Comparison of ENCODE assay signal across 8 cellular contexts in genomic region chr12:4855121-4855924, GRCh38. TPM values are rescaled to one million over a fixed set of nuclear protein-coding genes. Genes with fewer than 3 reads are reported as not detected.
A peak's percentile ranks its signal among the peaks of the same experiment; 100 is the strongest.
DNase-seq lines count a peak whose midpoint lies in the region; ATAC-seq lines count a peak whose summit lies in the region.

No MANE protein-coding gene starts in this region.

- H3K4me1 ChIP-seq in CD8-positive, alpha-beta memory T cell (ENCODE audit: insufficient read depth, low read length): peaks cover 8% of the 10 kb centered on the region

- H3K4me3 ChIP-seq in CD8-positive, alpha-beta memory T cell (ENCODE audit: low read length): no peak overlapping the region

- H3K4me3 Mint-ChIP-seq in CD8-positive, alpha-beta memory T cell: peak overlapping the region in 1 of 7 donors; percentile 63
- no peak overlapping the region for H3K4me3 Mint-ChIP-seq in immature natural killer cell

- no peak overlapping the region for H3K27ac ChIP-seq in CD8-positive, alpha-beta memory T cell (ENCODE audit: low read depth, low read length)

- CTCF ChIA-PET in CD8-positive, alpha-beta memory T cell (lab: Charles Lee): interaction anchor here (0.7 to 5.5 kb wide), 17 partner anchors 9 to 250 kb away, joined by 3 to 31 read pairs (median 4); partner anchors contain the start of gene GALNT8

- no peaks in the 10 kb centered on the region for H3K27me3 ChIP-seq in CD8-positive, alpha-beta memory T cell (ENCODE audit: insufficient read depth, low read length, poor library complexity, severe bottlenecking)

- no peaks in the 10 kb centered on the region for H3K36me3 ChIP-seq in CD8-positive, alpha-beta memory T cell (ENCODE audit: insufficient read depth, low read length)

- peak in 4 of 5 donors; percentile 26 to 53 (median 36) for DNase-seq in CD8-positive, alpha-beta memory T cell
- DNase-seq in H4 (ENCODE audit: low spot score) (peak; percentile 84), NCI-H1930 (lab: John Stamatoyannopoulos, UW) (peak; percentile 77 to 86), T-helper 1 cell (peak in 3 of 5 donors; percentile 23 to 71 (median 43)), brain pericyte (ENCODE audit: low read depth, low spot score) (peak; percentile 36), immature natural killer cell (peak; percentile 36 to 46 (median 41))
- peak; percentile 33 for DNase-seq in stimulated activated CD4-positive, alpha-beta T cell treated with anti-CD3 and anti-CD28 coated beads, Interleukin-12 subunit alpha, Interleukin-12 subunit beta, amount 100 ng/mL, for 4 hours

- no peak for ATAC-seq in HG03469 (IDR thresholded peaks at IDR 0.05; ENCODE audit: unreplicated experiment)

- POLR2A ChIA-PET in CD8-positive, alpha-beta memory T cell (lab: Charles Lee): no interaction called here

- no peaks in the 10 kb centered on the region for H3K9me3 ChIP-seq in CD8-positive, alpha-beta memory T cell (ENCODE audit: low read length)

- H3K4me1 Mint-ChIP-seq in CD8-positive, alpha-beta memory T cell: peaks cover 18 to 24% (median 23%) of the 10 kb centered on the region in 3 donors
- H3K4me1 Mint-ChIP-seq in immature natural killer cell: peaks cover 17 to 30% of the 10 kb centered on the region in 2 donors

- H3K36me3 Mint-ChIP-seq in CD8-positive, alpha-beta memory T cell: peaks cover 0 to 2% (median 0%) of the 10 kb centered on the region in 3 donors
- no peaks in the 10 kb centered on the region for H3K36me3 Mint-ChIP-seq in immature natural killer cell

- no peak overlapping the region for H3K27ac Mint-ChIP-seq in CD8-positive, alpha-beta memory T cell
- peak overlapping the region in 1 of 6 donors; percentile 47 for H3K27ac Mint-ChIP-seq in immature natural killer cell

- peaks cover 13 to 27% of the 10 kb centered on the region in 2 donors for H3K27me3 Mint-ChIP-seq in CD8-positive, alpha-beta memory T cell
- H3K27me3 Mint-ChIP-seq in immature natural killer cell (ENCODE audit: low read depth in 3 of 3): peaks cover 0 to 18% (median 5%) of the 10 kb centered on the region in 3 donors

- H3K9me3 Mint-ChIP-seq in CD8-positive, alpha-beta memory T cell: no peaks in the 10 kb centered on the region
- H3K9me3 Mint-ChIP-seq in immature natural killer cell: no peaks in the 10 kb centered on the region

RNA-seq across cellular contexts. Expression of gene KCNA1, which starts 54.4 kb away (rescaled TPM):
- total RNA-seq in CD8-positive, alpha-beta memory T cell: not detected
- not detected for polyA plus RNA-seq in CD8-positive, alpha-beta memory T cell
- total RNA-seq in H4 (2014; rRNA removed; shearing (Covaris generic)): 0.37 TPM in 1 of 2 replicates, not detected in the other
- polyA plus RNA-seq in immature natural killer cell: not detected

Comparison
In these comparisons a context has a peak if more than half of its experiments do, and no peak if none do; other contexts are left out.
1. DNase-seq: peak in every context shown above with its lines; median percentile 84 in H4; 82 in NCI-H1930; 43 in T-helper 1 cell; 41 in immature natural killer cell; 36 in CD8-positive, alpha-beta memory T cell; 36 in brain pericyte; 33 in stimulated activated CD4-positive, alpha-beta T cell treated with anti-CD3 and anti-CD28 coated beads, Interleukin-12 subunit alpha, Interleukin-12 subunit beta, amount 100 ng/mL, for 4 hours.